1 cellular context compared by ENCODE assay signal in genomic region chr16:66521951-66522771, GRCh38.
TF ChIP-seq lines count a peak whose summit lies in the region.

No MANE protein-coding gene starts in this region.

TF ChIP-seq in endothelial cell of umbilical vein, 7 proteins besides CTCF, POLR2A, EP300 and RAD21:
- TF ChIP-seq MYC (IDR thresholded peaks at IDR 0.05; ENCODE audit: low read depth, low read length) = no peak
- no peak for TF ChIP-seq POLR2AphosphoS5 (IDR thresholded peaks at IDR 0.05; ENCODE audit: insufficient read depth, low read depth, low read length)
- no peak for TF ChIP-seq GATA2 (IDR thresholded peaks at IDR 0.05; ENCODE audit: insufficient read depth, insufficient read length, low read depth, low read length)
- no peak for TF ChIP-seq FOS (IDR thresholded peaks at IDR 0.05; ENCODE audit: borderline replicate concordance, insufficient read depth, low read length)
- TF ChIP-seq EZH2 (IDR thresholded peaks at IDR 0.05; ENCODE audit: borderline replicate concordance, low read depth, low read length, severe bottlenecking) = no peak
- TF ChIP-seq MAX (IDR thresholded peaks at IDR 0.05; ENCODE audit: insufficient read depth, insufficient read length) = no peak
- no peak for TF ChIP-seq JUN (IDR thresholded peaks at IDR 0.05; ENCODE audit: borderline replicate concordance, insufficient read depth, insufficient read length, low read depth)
TF ChIP-seq in endothelial cell of umbilical vein: peak in this region for 0.
